21 cellular contexts compared by ENCODE assay signal in genomic region chr3:39165518-39165917, GRCh38. TPM values are rescaled to one million over a fixed set of nuclear protein-coding genes. Genes with fewer than 3 reads are reported as not detected.
DNase-seq lines count a peak whose midpoint lies in the region; ATAC-seq and TF ChIP-seq lines count a peak whose summit lies in the region.
"Had no signal": no experiment of that assay in that cellular context is flagged by ENCODE, and none has a peak within 500 bp of the region (broad histone marks: within the 10 kb centered on the region; RNA-seq: fewer than 3 reads in every experiment).

No MANE protein-coding gene starts in this region.

- no peaks in the 10 kb centered on the region for H4K20me1 ChIP-seq in SK-N-SH (ENCODE audit: insufficient read depth)

- CTCF ChIA-PET in SK-N-SH (lab: Yijun Ruan, JAX): no interaction called here

- H3K9ac ChIP-seq in SK-N-SH: no peak overlapping the region

- POLR2A ChIA-PET in SK-N-SH (lab: Yijun Ruan, JAX): no interaction called here

- no peaks in the 10 kb centered on the region for H3K79me2 ChIP-seq in SK-N-SH (ENCODE audit: insufficient read depth)

- intact Hi-C loops in dorsolateral prefrontal cortex (cut with DNase I): no loop called here
- intact Hi-C loops in psoas muscle (cut with DNase I): no loop called here

- H3K27ac ChIP-seq in SK-N-SH (ENCODE audit: low read depth in 2 of 2, low read length in 1 of 2) (peak overlapping the region in 1 of 2 experiments; percentile 72; a peak in 2 of 4 replicates), dorsolateral prefrontal cortex (peak overlapping the region in 39 of 59 donors; percentile 2 to 89 (median 73)), mesodermal cell (ENCODE audit: low read depth, low read length, severe bottlenecking) (peak overlapping the region; percentile 91), psoas muscle (no peak overlapping the region)
- H3K27ac ChIP-seq: HL-60, Peyer's patch had no signal

- ATAC-seq in SK-N-SH treated with all-trans-retinoic acid at 6 μM for 48 hours: no peak
- ATAC-seq in psoas muscle: no peak
- ATAC-seq in GM21390 (IDR thresholded peaks at IDR 0.05; ENCODE audit: unreplicated experiment): no peak

- H3K9me2 ChIP-seq in SK-N-SH: no peaks in the 10 kb centered on the region

- peak overlapping the region; percentile 81; the same call in 1 of the 2 replicates for H2AFZ ChIP-seq in SK-N-SH (ENCODE audit: low read depth)

- TF ChIP-seq EP300 in SK-N-SH (IDR thresholded peaks at IDR 0.05; ENCODE audit: borderline replicate concordance in 1 of 2, low read depth in 1 of 2, low read length in 1 of 2): no peak

- TF ChIP-seq RAD21 in SK-N-SH (IDR thresholded peaks at IDR 0.05; ENCODE audit: low read length): no peak

- peaks cover 17% of the 10 kb centered on the region for H3F3A ChIP-seq in SK-N-SH (replicated peaks; ENCODE audit: insufficient read depth)

- H3K27me3 ChIP-seq in SK-N-SH (ENCODE audit: insufficient read depth) (no peaks in the 10 kb centered on the region), dorsolateral prefrontal cortex (no peaks in the 10 kb centered on the region), psoas muscle (ENCODE audit: insufficient read depth in 3 of 3, low read length in 2 of 3) (no peaks in the 10 kb centered on the region)
- H3K27me3 ChIP-seq: Peyer's patch had no signal

- H3K9me3 ChIP-seq in SK-N-SH (no peaks in the 10 kb centered on the region), mesodermal cell (ENCODE audit: control insufficient read depth, low read length) (peaks cover 9% of the 10 kb centered on the region), psoas muscle (no peaks in the 10 kb centered on the region)
- H3K9me3 ChIP-seq: Peyer's patch had no signal

- H3K4me2 ChIP-seq in SK-N-SH: no peak overlapping the region

- H3K4me3 ChIP-seq in SK-N-SH (ENCODE audit: low read depth in 2 of 2, low read length in 1 of 2) (no peak overlapping the region), dorsolateral prefrontal cortex (no peak overlapping the region), mesodermal cell (ENCODE audit: extremely low read depth, insufficient read depth, low read length, poor library complexity, severe bottlenecking) (no peak overlapping the region), psoas muscle (no peak overlapping the region)
- H3K4me3 ChIP-seq: Peyer's patch had no signal

- no peaks in the 10 kb centered on the region for H3K36me3 ChIP-seq in SK-N-SH (replicated peaks in 1 of 2; ENCODE audit: control insufficient read depth in 1 of 2, insufficient read depth in 2 of 2, low read length in 1 of 2)
- no peaks in the 10 kb centered on the region for H3K36me3 ChIP-seq in mesodermal cell (ENCODE audit: control insufficient read depth, insufficient read depth, low read length)
- no peaks in the 10 kb centered on the region for H3K36me3 ChIP-seq in psoas muscle (ENCODE audit: insufficient read depth in 1 of 2, low read depth in 1 of 2)
- H3K36me3 ChIP-seq: Peyer's patch had no signal

- TF ChIP-seq CTCF in SK-N-SH (IDR thresholded peaks at IDR 0.05) (no peak), dorsolateral prefrontal cortex (IDR thresholded peaks at IDR 0.05 in 54 of 56, conservative IDR thresholded peaks at IDR 0.05 in 2 of 56; ENCODE audit: low read depth in 1 of 56, partially characterized antibody in 56 of 56) (no peak), GM13977 (IDR thresholded peaks at IDR 0.05; ENCODE audit: extremely low read depth, insufficient read depth, missing control alignments) (no peak), psoas muscle (IDR thresholded peaks at IDR 0.05) (no peak)

- 40% methylated on average over 1 of the region's 1 CpG for WGBS in SK-N-SH (ENCODE audit: low lambda C conversion rate)
- WGBS in mesodermal cell (ENCODE audit: insufficient coverage in 2 of 2), 2 experiments: 40% methylated on average over 1 of the region's 1 CpG; no CpG with 5 or more reads in 1 of the 2 experiments
- 26 to 45% (median 34%) methylated on average over 1 of the region's 1 CpG for WGBS in psoas muscle, 3 donors

- H3K4me1 ChIP-seq in SK-N-SH (ENCODE audit: control insufficient read depth in 1 of 2, insufficient read depth in 2 of 2, low read depth in 1 of 2, low read length in 1 of 2): peaks cover 0 to 22% of the 10 kb centered on the region in 2 experiments; a peak in 2 of 4 replicates
- peaks cover 44% of the 10 kb centered on the region for H3K4me1 ChIP-seq in mesodermal cell (ENCODE audit: control insufficient read depth, insufficient read depth, low read length, poor library complexity, severe bottlenecking)
- peaks cover 16% of the 10 kb centered on the region for H3K4me1 ChIP-seq in psoas muscle
- H3K4me1 ChIP-seq: Peyer's patch had no signal

- DNase-seq in SK-N-SH (no peak), dorsolateral prefrontal cortex (no peak), GM13977 (ENCODE audit: low spot score) (no peak), psoas muscle (no peak)
- DNase-seq in stimulated activated CD4-positive, alpha-beta T cell treated with anti-CD3 and anti-CD28 coated beads, Interleukin-2, amount 100 ng/mL, for 48 hours: no peak
- DNase-seq: CD4-positive, alpha-beta T cell; DMS79 treated with DMSO at 0.1 percent for 48 hours; GDM1; KG1; NCI-H1092; NCI-H1694; NCI-H2107; NCI-H774; SHP77 had no signal

- in situ Hi-C loops in GM13977 (cut with MboI; ENCODE audit: low pct_unique_long_range_greater_than_20kb, low sequenced_read_pairs, unreplicated experiment): no loop called here

TF ChIP-seq in SK-N-SH, 30 proteins besides CTCF, POLR2A, EP300 and RAD21 (continues in another document):
- TF ChIP-seq FOXJ3 (CRISPR knock-in tag; IDR thresholded peaks at IDR 0.05) (no peak), PBX3 (IDR thresholded peaks at IDR 0.05) (no peak), RFX5 (IDR thresholded peaks at IDR 0.05; ENCODE audit: low read length) (no peak), RCOR1 (IDR thresholded peaks at IDR 0.05; ENCODE audit: low read length) (no peak), POLR2AphosphoS5 (IDR thresholded peaks at IDR 0.05; ENCODE audit: low read depth, low read length) (no peak), TAF1 (IDR thresholded peaks at IDR 0.05; ENCODE audit: borderline replicate concordance, low read depth, low read length) (no peak)

TF ChIP-seq in SK-N-SH treated with all-trans-retinoic acid at 6 μM for 48 hours, 23 proteins besides CTCF, POLR2A, EP300 and RAD21 (continues in another document):
- no peak for TF ChIP-seq CREB5 (CRISPR knock-in tag; IDR thresholded peaks at IDR 0.05; ENCODE audit: low read depth)
- no peak for TF ChIP-seq BACH2 (CRISPR knock-in tag; IDR thresholded peaks at IDR 0.05; ENCODE audit: borderline replicate concordance)
- no peak for TF ChIP-seq ARNTL (CRISPR knock-in tag; IDR thresholded peaks at IDR 0.05; ENCODE audit: borderline replicate concordance, low read depth)
- no peak for TF ChIP-seq ZFP30 (CRISPR knock-in tag; IDR thresholded peaks at IDR 0.05)
- TF ChIP-seq ESRRG (CRISPR knock-in tag; IDR thresholded peaks at IDR 0.05): no peak
- TF ChIP-seq TCF4 (CRISPR knock-in tag; IDR thresholded peaks at IDR 0.05; ENCODE audit: borderline replicate concordance): no peak
- no peak for TF ChIP-seq SNAI2 (CRISPR knock-in tag; IDR thresholded peaks at IDR 0.05)

RNA-seq across cellular contexts. Expression of gene CSRNP1, which starts 12.1 kb away (rescaled TPM):
- polyA plus RNA-seq in SK-N-SH (2012; rRNA removed): 24.5 and 26.3 TPM in 2 replicates
- polyA plus RNA-seq in SK-N-SH (2012; cell fraction: cytosol; rRNA removed): 12.5 and 13.2 TPM in 2 replicates
- polyA plus RNA-seq in SK-N-SH (2012; cell fraction: nucleus; rRNA removed): 43.9 and 63.0 TPM in 2 replicates
- 10 to 100 TPM; 10.1 to 52.4 (median 18.1) TPM for total RNA-seq in dorsolateral prefrontal cortex
- polyA plus RNA-seq in mesodermal cell (2013, experiment 1 of 2): 43.3 TPM
- polyA plus RNA-seq in mesodermal cell (2013, experiment 2 of 2): 34.8 TPM
- 10 to 100 TPM in 3 of 4 donors, 1 to 10 TPM in 1; 8.5 to 41.8 (median 30.0) TPM for total RNA-seq in psoas muscle
- polyA plus RNA-seq in psoas muscle: 10 to 100 TPM; 10.1 to 66.4 (median 14.0) TPM

RNA-seq across cellular contexts. Expression of gene XIRP1, which starts 26.9 kb away (rescaled TPM):
- polyA plus RNA-seq in SK-N-SH (2012; rRNA removed) (not detected in 2 replicates), psoas muscle (100 to 1,000 TPM; 111 to 561 (median 523) TPM)
- not detected in 2 replicates for polyA plus RNA-seq in SK-N-SH (2012; cell fraction: cytosol; rRNA removed)
- polyA plus RNA-seq in SK-N-SH (2012; cell fraction: nucleus; rRNA removed): 0.02 TPM in 1 of 2 replicates, not detected in the other
- total RNA-seq in dorsolateral prefrontal cortex (under 1 TPM in 41 of 120 experiments, not detected in 79; 0.06 to 0.38 (median 0.17) TPM), psoas muscle (1,000 to 10,000 TPM in 1 of 4 donors, 100 to 1,000 TPM in 3; 601 to 2,126 (median 834) TPM)
- polyA plus RNA-seq in mesodermal cell (2013, experiment 1 of 2): 3.6 TPM
- polyA plus RNA-seq in mesodermal cell (2013, experiment 2 of 2): 3.4 TPM
- total RNA-seq: CD4-positive, alpha-beta T cell; H1; NCI-H460 had no signal
- polyA plus RNA-seq: H1 had no signal

RNA-seq across cellular contexts. Expression of gene TTC21A, which starts 58.0 kb away (rescaled TPM):
- 3.9 and 4.2 TPM in 2 replicates for polyA plus RNA-seq in SK-N-SH (2012; rRNA removed)
- 1.0 and 1.5 TPM in 2 replicates for polyA plus RNA-seq in SK-N-SH (2012; cell fraction: cytosol; rRNA removed)
- polyA plus RNA-seq in SK-N-SH (2012; cell fraction: nucleus; rRNA removed): 20.1 and 22.2 TPM in 2 replicates
- total RNA-seq in dorsolateral prefrontal cortex: 10 to 100 TPM; 12.8 to 44.7 (median 24.4) TPM
- 4.5 TPM for polyA plus RNA-seq in mesodermal cell (2013, experiment 1 of 2)
- 3.6 TPM for polyA plus RNA-seq in mesodermal cell (2013, experiment 2 of 2)
- 1 to 10 TPM in 1 of 4 donors, under 1 TPM in 3; 0.52 to 1.2 (median 0.78) TPM for total RNA-seq in psoas muscle
- under 1 TPM; 0.62 to 1.00 (median 0.98) TPM for polyA plus RNA-seq in psoas muscle

RNA-seq across cellular contexts. Expression of gene GORASP1, which starts 58.1 kb away (rescaled TPM):
- polyA plus RNA-seq in SK-N-SH (2012; rRNA removed) (44.3 and 56.2 TPM in 2 replicates), psoas muscle (10 to 100 TPM; 27.3 to 37.3 (median 34.4) TPM)
- polyA plus RNA-seq in SK-N-SH (2012; cell fraction: cytosol; rRNA removed): 18.6 and 24.9 TPM in 2 replicates
- 197 and 204 TPM in 2 replicates for polyA plus RNA-seq in SK-N-SH (2012; cell fraction: nucleus; rRNA removed)
- total RNA-seq in dorsolateral prefrontal cortex (10 to 100 TPM; 52.3 to 94.4 (median 70.3) TPM), psoas muscle (10 to 100 TPM; 34.3 to 46.7 (median 42.6) TPM)
- polyA plus RNA-seq in mesodermal cell (2013, experiment 1 of 2): 45.0 TPM
- polyA plus RNA-seq in mesodermal cell (2013, experiment 2 of 2): 38.8 TPM

Comparison
In these comparisons a context has a peak if more than half of its experiments do, and no peak if none do; other contexts are left out.
1. RNA of gene XIRP1, which starts 26.9 kb away (total RNA-seq): 601 to 2,126 TPM in psoas muscle; 0.06 to 0.38 TPM in dorsolateral prefrontal cortex; every median in the first group is over 100 times any median in the second.
2. RNA of gene TTC21A, which starts 58.0 kb away (total RNA-seq): 12.8 to 44.7 TPM in dorsolateral prefrontal cortex; 0.52 to 1.2 TPM in psoas muscle; every median in the first group is over 4 times any median in the second.